Comparison of ENCODE assay signal across 2 cellular contexts in genomic region chr7:111595780-111596179, GRCh38.
TF ChIP-seq lines count a peak whose summit lies in the region.

No MANE protein-coding gene starts in this region.

TF ChIP-seq in HepG2, 621 proteins besides CTCF, POLR2A, EP300 and RAD21:
- TF ChIP-seq ZBTB39 (CRISPR knock-in tag; IDR thresholded peaks at IDR 0.05) (no peak), NR2C2 (CRISPR knock-in tag; IDR thresholded peaks at IDR 0.05; ENCODE audit: borderline replicate concordance) (no peak), REPIN1 (CRISPR knock-in tag; IDR thresholded peaks at IDR 0.05; ENCODE audit: borderline replicate concordance, low read depth) (no peak), ZNF335 (CRISPR knock-in tag; IDR thresholded peaks at IDR 0.05) (no peak), ZFP62 (CRISPR knock-in tag; IDR thresholded peaks at IDR 0.05) (no peak), ZNF432 (CRISPR knock-in tag; IDR thresholded peaks at IDR 0.05; ENCODE audit: borderline replicate concordance) (no peak), CC2D1A (CRISPR knock-in tag; IDR thresholded peaks at IDR 0.05) (no peak), CEBPB (IDR thresholded peaks at IDR 0.05; ENCODE audit: borderline replicate concordance, low read depth, low read length) (peak; percentile 66; the same call in 1 of the 2 replicates), ZNF557 (CRISPR knock-in tag; IDR thresholded peaks at IDR 0.05) (no peak), PAX8 (CRISPR knock-in tag; IDR thresholded peaks at IDR 0.05; ENCODE audit: borderline replicate concordance) (no peak), ZFP37 (CRISPR knock-in tag; IDR thresholded peaks at IDR 0.05; ENCODE audit: borderline replicate concordance) (no peak), KMT2A (CRISPR knock-in tag; IDR thresholded peaks at IDR 0.05) (no peak), ZBTB21 (CRISPR knock-in tag; IDR thresholded peaks at IDR 0.05) (no peak), CEBPG (CRISPR knock-in tag; IDR thresholded peaks at IDR 0.05) (peak; percentile 35; the same call in 1 of the 2 replicates), MLX (CRISPR knock-in tag; IDR thresholded peaks at IDR 0.05) (no peak), ATF4 (CRISPR knock-in tag; IDR thresholded peaks at IDR 0.05) (peak in 1 of 2 experiments; percentile 39; a peak in 1 of 4 replicates), RFX5 (IDR thresholded peaks at IDR 0.05; ENCODE audit: low read depth, low read length) (no peak)

TF ChIP-seq in GM12878, 131 proteins besides CTCF, POLR2A, EP300 and RAD21:
- no peak for TF ChIP-seq TCF7 (IDR thresholded peaks at IDR 0.05; ENCODE audit: borderline replicate concordance)
- TF ChIP-seq ZBED1 (IDR thresholded peaks at IDR 0.05; ENCODE audit: borderline replicate concordance): no peak
- no peak for TF ChIP-seq ZNF207 (IDR thresholded peaks at IDR 0.05; ENCODE audit: borderline replicate concordance)
- no peak for TF ChIP-seq CHD2 (IDR thresholded peaks at IDR 0.05; ENCODE audit: borderline replicate concordance, low read depth, low read length)
- TF ChIP-seq RFX5 (IDR thresholded peaks at IDR 0.05; ENCODE audit: low read depth, low read length): no peak
- no peak for TF ChIP-seq HDAC2 (IDR thresholded peaks at IDR 0.05)
- no peak for TF ChIP-seq NFIC (IDR thresholded peaks at IDR 0.05; ENCODE audit: low read depth, low read length)
- no peak for TF ChIP-seq BHLHE40 (IDR thresholded peaks at IDR 0.05; ENCODE audit: borderline replicate concordance in 1 of 2, low read depth in 2 of 2, low read length in 1 of 2)
- no peak for TF ChIP-seq RELA (IDR thresholded peaks at IDR 0.05; ENCODE audit: borderline replicate concordance, partially characterized antibody)
